In genomic region chr9:129374231-129374630, GRCh38 we compare ENCODE assay signal across 7 cellular contexts.
"Had no signal": no experiment of that assay in that cellular context is flagged by ENCODE, and none has a peak within 500 bp of the region (broad histone marks: within the 10 kb centered on the region; RNA-seq: fewer than 3 reads in every experiment).

No MANE protein-coding gene starts in this region.

- H3K9me3 ChIP-seq: HAP-1 had no signal

- H3K27ac ChIP-seq: GM23248 had no signal

- DNase-seq: GM23248, H7, H9, HCEC 1CT, HFFc6 had no signal

- H3K36me3 ChIP-seq: HAP-1 had no signal

- H3K4me1 ChIP-seq: HAP-1 had no signal

- H3K4me3 ChIP-seq: GM23248, GM23338, HAP-1 had no signal
